ENCODE assay signal across 23 cellular contexts in genomic region chr11:1439341-1439740, GRCh38.
"Had no signal": no experiment of that assay in that cellular context is flagged by ENCODE, and none has a peak within 500 bp of the region (broad histone marks: within the 10 kb centered on the region; RNA-seq: fewer than 3 reads in every experiment).

No MANE protein-coding gene starts in this region.

- H3K4me3 ChIP-seq: colonic mucosa, coronary artery, dorsolateral prefrontal cortex, esophagus muscularis mucosa, esophagus squamous epithelium, gastrocnemius medialis, gastroesophageal sphincter, heart left ventricle, heart right ventricle had no signal

- H3K27me3 ChIP-seq: colonic mucosa, dorsolateral prefrontal cortex had no signal

- H3K36me3 ChIP-seq: colonic mucosa, esophagus muscularis mucosa, esophagus squamous epithelium, gastrocnemius medialis, gastroesophageal sphincter, heart left ventricle, heart right ventricle had no signal

- H3K27ac ChIP-seq: colonic mucosa, coronary artery, epithelial cell of prostate, esophagus muscularis mucosa, esophagus squamous epithelium, foreskin keratinocyte, gastrocnemius medialis, gastroesophageal sphincter, heart left ventricle, heart right ventricle had no signal

- H3K4me1 ChIP-seq: colonic mucosa, foreskin keratinocyte, gastrocnemius medialis had no signal

- DNase-seq: colonic mucosa; cortex of kidney; dermis blood vessel endothelial cell; dorsolateral prefrontal cortex; effector CD4-positive, alpha-beta T cell; effector CD8-positive, alpha-beta T cell; effector memory CD4-positive, alpha-beta T cell; effector memory CD8-positive, alpha-beta T cell; endodermal cell; erythroblast; esophagus squamous epithelium; foreskin fibroblast; foreskin keratinocyte; foreskin melanocyte; gastrocnemius medialis; glutamatergic neuron; head of caudate nucleus; heart left ventricle; heart right ventricle had no signal

- H3K9me3 ChIP-seq: colonic mucosa, esophagus muscularis mucosa, esophagus squamous epithelium, gastrocnemius medialis, gastroesophageal sphincter, heart left ventricle, heart right ventricle had no signal
